In the genomic region with DNA sequence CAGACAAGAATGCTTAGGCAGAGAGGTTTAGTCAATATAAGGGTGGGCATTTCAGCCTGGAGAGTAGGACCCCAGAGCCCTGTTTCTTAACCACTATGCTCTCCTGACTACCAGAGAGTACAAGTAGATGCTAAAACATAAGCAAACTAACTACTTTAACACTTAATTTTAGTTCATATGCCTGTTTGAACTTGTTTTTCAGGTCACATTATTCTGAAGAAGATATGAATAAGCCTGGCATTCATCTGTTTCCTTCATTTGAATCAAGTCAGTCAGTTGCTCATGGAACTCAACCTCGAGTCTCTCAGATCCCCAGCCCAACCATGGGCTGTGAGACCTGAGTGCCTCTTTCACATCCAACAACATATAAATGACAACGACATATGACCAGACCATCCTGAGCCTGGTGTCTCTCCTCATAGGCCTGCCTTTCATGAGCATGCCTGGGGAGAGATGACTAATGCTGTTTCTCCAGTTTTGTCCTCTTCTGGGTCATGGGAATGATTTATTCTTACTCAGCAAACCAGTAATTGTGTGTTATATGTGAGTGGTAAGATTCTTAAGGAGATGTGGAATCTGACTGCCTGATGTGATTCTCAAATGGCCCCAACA, we compare ENCODE assay signal across 12 cellular contexts.
DNase-seq lines count a peak whose midpoint lies in the region; ATAC-seq and TF ChIP-seq lines count a peak whose summit lies in the region.
"Had no signal": no experiment of that assay in that cellular context is flagged by ENCODE, and none has a peak within 500 bp of the region (broad histone marks: within the 10 kb centered on the region; RNA-seq: fewer than 3 reads in every experiment).

No MANE protein-coding gene starts in this region.

- H3K27ac Mint-ChIP-seq in CD8-positive, alpha-beta T cell, result peak overlapping the region; percentile 95
- peak overlapping the region; percentile 88 for H3K27ac Mint-ChIP-seq in central memory CD8-positive, alpha-beta T cell (ENCODE audit: low read depth)
- peak overlapping the region; percentile 84 to 97 for H3K27ac Mint-ChIP-seq in natural killer cell treated with Interleukin-12 subunit alpha and Interleukin-12 subunit beta and Interleukin-15 and Interleukin-18, amount 100 ng/mL, for 72 hours
- H3K27ac Mint-ChIP-seq: GM23338 had no signal

- TF ChIP-seq CTCF in CD8-positive, alpha-beta T cell (IDR thresholded peaks at IDR 0.05), result no peak
- TF ChIP-seq CTCF in omental fat pad (IDR thresholded peaks at IDR 0.05), result no peak

- no peak overlapping the region for H3K4me3 ChIP-seq in CD8-positive, alpha-beta T cell (ENCODE audit: low read depth, low read length)
- H3K4me3 ChIP-seq: GM23338, tibial artery had no signal

- peaks cover 93% of the 10 kb centered on the region for H3K4me1 Mint-ChIP-seq in CD8-positive, alpha-beta T cell (ENCODE audit: low read depth)
- peaks cover 62% of the 10 kb centered on the region for H3K4me1 Mint-ChIP-seq in central memory CD8-positive, alpha-beta T cell
- peaks cover 52 to 66% of the 10 kb centered on the region in 2 donors for H3K4me1 Mint-ChIP-seq in natural killer cell treated with Interleukin-12 subunit alpha and Interleukin-12 subunit beta and Interleukin-15 and Interleukin-18, amount 100 ng/mL, for 72 hours (ENCODE audit: low read depth in 2 of 2)

- peaks cover 89% of the 10 kb centered on the region for H3K4me1 ChIP-seq in CD8-positive, alpha-beta T cell (ENCODE audit: insufficient read depth, low read length)
- H3K4me1 ChIP-seq: tibial artery had no signal

- H3K36me3 ChIP-seq in CD8-positive, alpha-beta T cell (ENCODE audit: insufficient read depth, low read length), result no peaks in the 10 kb centered on the region
- H3K36me3 ChIP-seq: tibial artery had no signal

- no peak for DNase-seq in CD8-positive, alpha-beta T cell
- DNase-seq in M059J (ENCODE audit: low read depth) (peak; percentile 85), omental fat pad (ENCODE audit: low spot score) (no peak), DMS79 treated with DMSO at 0.1 percent for 48 hours (lab: John Stamatoyannopoulos, UW) (no peak), NCI-H1436 treated with DMSO at 0.1 percent for 48 hours (lab: John Stamatoyannopoulos, UW) (no peak), DMS79 (lab: John Stamatoyannopoulos, UW) (no peak)
- DNase-seq in central memory CD8-positive, alpha-beta T cell (ENCODE audit: low spot score in 2 of 2), result no peak
- DNase-seq in natural killer cell treated with Interleukin-12 subunit alpha and Interleukin-12 subunit beta and Interleukin-15 and Interleukin-18, amount 100 ng/mL, for 72 hours (ENCODE audit: low spot score), result no peak
- DNase-seq: dermis blood vessel endothelial cell, NCI-H510A treated with DMSO at 0.1 percent for 48 hours, tibial artery had no signal

- peak overlapping the region; percentile 4 for H3K4me3 Mint-ChIP-seq in CD8-positive, alpha-beta T cell
- no peak overlapping the region for H3K4me3 Mint-ChIP-seq in central memory CD8-positive, alpha-beta T cell
- H3K4me3 Mint-ChIP-seq in natural killer cell treated with Interleukin-12 subunit alpha and Interleukin-12 subunit beta and Interleukin-15 and Interleukin-18, amount 100 ng/mL, for 72 hours, result no peak overlapping the region
- H3K4me3 Mint-ChIP-seq: GM23338 had no signal

- H3K27ac ChIP-seq in CD8-positive, alpha-beta T cell (ENCODE audit: low read depth, low read length), result peak overlapping the region; percentile 2
- H3K27ac ChIP-seq: tibial artery had no signal

- peaks cover 10% of the 10 kb centered on the region for H3K9me3 ChIP-seq in CD8-positive, alpha-beta T cell (ENCODE audit: low read length)

- CTCF ChIA-PET in CD8-positive, alpha-beta T cell (lab: Charles Lee), result no interaction called here

- peaks cover 14% of the 10 kb centered on the region for H3K36me3 Mint-ChIP-seq in CD8-positive, alpha-beta T cell
- peaks cover 2% of the 10 kb centered on the region for H3K36me3 Mint-ChIP-seq in central memory CD8-positive, alpha-beta T cell (ENCODE audit: insufficient read depth)
- peaks cover 18% of the 10 kb centered on the region for H3K36me3 Mint-ChIP-seq in natural killer cell treated with Interleukin-12 subunit alpha and Interleukin-12 subunit beta and Interleukin-15 and Interleukin-18, amount 100 ng/mL, for 72 hours

- peaks cover 14% of the 10 kb centered on the region for H3K9me3 Mint-ChIP-seq in CD8-positive, alpha-beta T cell
- H3K9me3 Mint-ChIP-seq in central memory CD8-positive, alpha-beta T cell, result peaks cover 8% of the 10 kb centered on the region
- H3K9me3 Mint-ChIP-seq in natural killer cell treated with Interleukin-12 subunit alpha and Interleukin-12 subunit beta and Interleukin-15 and Interleukin-18, amount 100 ng/mL, for 72 hours, result peaks cover 8% of the 10 kb centered on the region

- no peaks in the 10 kb centered on the region for H3K27me3 Mint-ChIP-seq in CD8-positive, alpha-beta T cell (ENCODE audit: low read depth)
- no peaks in the 10 kb centered on the region for H3K27me3 Mint-ChIP-seq in central memory CD8-positive, alpha-beta T cell
- H3K27me3 Mint-ChIP-seq in natural killer cell treated with Interleukin-12 subunit alpha and Interleukin-12 subunit beta and Interleukin-15 and Interleukin-18, amount 100 ng/mL, for 72 hours, result no peaks in the 10 kb centered on the region

- intact Hi-C loops in CD8-positive, alpha-beta T cell (cut with DNase I, micrococcal nuclease), result loop anchor here in 1 of 2 experiments (5.0 to 10.0 kb wide), 2 partner anchors 519 to 528 kb away; partner anchors contain the start of gene EEA1

- no peaks in the 10 kb centered on the region for H3K27me3 ChIP-seq in CD8-positive, alpha-beta T cell (ENCODE audit: insufficient read depth, low read length)
- H3K27me3 ChIP-seq: tibial artery had no signal

- POLR2A ChIA-PET in CD8-positive, alpha-beta T cell (lab: Charles Lee), result interaction anchor here (1.2 to 5.2 kb wide), 3 partner anchors 12 to 252 kb away, joined by 3 to 100 read pairs (median 3); partner anchors contain the start of gene BTG1

- no peak for ATAC-seq in CD8-positive, alpha-beta T cell
- no peak for ATAC-seq in central memory CD8-positive, alpha-beta T cell (replicated peaks; ENCODE audit: extremely low read depth, poor library complexity, severe bottlenecking)
- ATAC-seq in natural killer cell treated with Interleukin-12 subunit alpha and Interleukin-12 subunit beta and Interleukin-15 and Interleukin-18, amount 100 ng/mL, for 72 hours, result no peak
- no peak for ATAC-seq in omental fat pad (ENCODE audit: low FRiP score)
- ATAC-seq: GM23338 had no signal
